Comparison of ENCODE assay signal across 1 cellular context in the genomic region with DNA sequence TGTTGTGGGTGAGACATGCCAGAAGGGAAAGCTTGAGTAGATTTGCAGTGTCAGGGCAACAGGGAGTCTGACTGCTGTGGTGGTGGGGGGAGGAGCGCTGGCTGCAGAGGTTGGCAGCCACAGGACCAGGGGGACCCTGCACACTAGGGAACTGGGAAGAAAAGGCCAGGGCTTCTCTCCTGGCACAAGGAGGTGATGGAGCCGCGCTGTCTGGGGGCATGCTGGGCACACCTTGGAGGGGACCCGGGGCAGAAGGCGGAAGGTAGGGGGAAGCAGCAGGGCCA.
TF ChIP-seq lines count a peak whose summit lies in the region.

No MANE protein-coding gene starts in this region.

TF ChIP-seq in WTC11, 78 proteins besides CTCF, POLR2A, EP300 and RAD21 (continued from another document):
- TF ChIP-seq, protein P1, sequence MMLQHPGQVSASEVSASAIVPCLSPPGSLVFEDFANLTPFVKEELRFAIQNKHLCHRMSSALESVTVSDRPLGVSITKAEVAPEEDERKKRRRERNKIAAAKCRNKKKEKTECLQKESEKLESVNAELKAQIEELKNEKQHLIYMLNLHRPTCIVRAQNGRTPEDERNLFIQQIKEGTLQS (CRISPR knock-in tag; conservative IDR thresholded peaks at IDR 0.05) = no peak
- no peak for TF ChIP-seq ZNF396 (CRISPR knock-in tag; IDR thresholded peaks at IDR 0.05; ENCODE audit: borderline replicate concordance)
- no peak for TF ChIP-seq ETV6 (CRISPR knock-in tag; IDR thresholded peaks at IDR 0.05)
- TF ChIP-seq JAZF1 (CRISPR knock-in tag; IDR thresholded peaks at IDR 0.05) = no peak
- TF ChIP-seq, protein P2, sequence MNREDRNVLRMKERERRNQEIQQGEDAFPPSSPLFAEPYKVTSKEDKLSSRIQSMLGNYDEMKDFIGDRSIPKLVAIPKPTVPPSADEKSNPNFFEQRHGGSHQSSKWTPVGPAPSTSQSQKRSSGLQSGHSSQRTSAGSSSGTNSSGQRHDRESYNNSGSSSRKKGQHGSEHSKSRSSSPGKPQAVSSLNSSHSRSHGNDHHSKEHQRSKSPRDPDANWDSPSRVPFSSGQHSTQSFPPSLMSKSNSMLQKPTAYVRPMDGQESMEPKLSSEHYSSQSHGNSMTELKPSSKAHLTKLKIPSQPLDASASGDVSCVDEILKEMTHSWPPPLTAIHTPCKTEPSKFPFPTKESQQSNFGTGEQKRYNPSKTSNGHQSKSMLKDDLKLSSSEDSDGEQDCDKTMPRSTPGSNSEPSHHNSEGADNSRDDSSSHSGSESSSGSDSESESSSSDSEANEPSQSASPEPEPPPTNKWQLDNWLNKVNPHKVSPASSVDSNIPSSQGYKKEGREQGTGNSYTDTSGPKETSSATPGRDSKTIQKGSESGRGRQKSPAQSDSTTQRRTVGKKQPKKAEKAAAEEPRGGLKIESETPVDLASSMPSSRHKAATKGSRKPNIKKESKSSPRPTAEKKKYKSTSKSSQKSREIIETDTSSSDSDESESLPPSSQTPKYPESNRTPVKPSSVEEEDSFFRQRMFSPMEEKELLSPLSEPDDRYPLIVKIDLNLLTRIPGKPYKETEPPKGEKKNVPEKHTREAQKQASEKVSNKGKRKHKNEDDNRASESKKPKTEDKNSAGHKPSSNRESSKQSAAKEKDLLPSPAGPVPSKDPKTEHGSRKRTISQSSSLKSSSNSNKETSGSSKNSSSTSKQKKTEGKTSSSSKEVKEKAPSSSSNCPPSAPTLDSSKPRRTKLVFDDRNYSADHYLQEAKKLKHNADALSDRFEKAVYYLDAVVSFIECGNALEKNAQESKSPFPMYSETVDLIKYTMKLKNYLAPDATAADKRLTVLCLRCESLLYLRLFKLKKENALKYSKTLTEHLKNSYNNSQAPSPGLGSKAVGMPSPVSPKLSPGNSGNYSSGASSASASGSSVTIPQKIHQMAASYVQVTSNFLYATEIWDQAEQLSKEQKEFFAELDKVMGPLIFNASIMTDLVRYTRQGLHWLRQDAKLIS (CRISPR knock-in tag; IDR thresholded peaks at IDR 0.05; ENCODE audit: borderline replicate concordance) = no peak
- no peak for TF ChIP-seq ZNF671 (CRISPR knock-in tag; IDR thresholded peaks at IDR 0.05)
- TF ChIP-seq ZNF263 (CRISPR knock-in tag; IDR thresholded peaks at IDR 0.05; ENCODE audit: low read depth) = no peak
- TF ChIP-seq ZNF532 (CRISPR knock-in tag; IDR thresholded peaks at IDR 0.05; ENCODE audit: borderline replicate concordance) = no peak
- TF ChIP-seq, protein P3, sequence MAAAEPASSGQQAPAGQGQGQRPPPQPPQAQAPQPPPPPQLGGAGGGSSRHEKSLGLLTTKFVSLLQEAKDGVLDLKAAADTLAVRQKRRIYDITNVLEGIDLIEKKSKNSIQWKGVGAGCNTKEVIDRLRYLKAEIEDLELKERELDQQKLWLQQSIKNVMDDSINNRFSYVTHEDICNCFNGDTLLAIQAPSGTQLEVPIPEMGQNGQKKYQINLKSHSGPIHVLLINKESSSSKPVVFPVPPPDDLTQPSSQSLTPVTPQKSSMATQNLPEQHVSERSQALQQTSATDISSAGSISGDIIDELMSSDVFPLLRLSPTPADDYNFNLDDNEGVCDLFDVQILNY (CRISPR knock-in tag; IDR thresholded peaks at IDR 0.05) = no peak
- TF ChIP-seq NFYB (CRISPR knock-in tag; conservative IDR thresholded peaks at IDR 0.05; ENCODE audit: low read depth) = no peak
- no peak for TF ChIP-seq TCF7 (CRISPR knock-in tag; IDR thresholded peaks at IDR 0.05; ENCODE audit: low read depth)
- TF ChIP-seq ATF1 (CRISPR knock-in tag; IDR thresholded peaks at IDR 0.05) = no peak
- TF ChIP-seq, protein P4, sequence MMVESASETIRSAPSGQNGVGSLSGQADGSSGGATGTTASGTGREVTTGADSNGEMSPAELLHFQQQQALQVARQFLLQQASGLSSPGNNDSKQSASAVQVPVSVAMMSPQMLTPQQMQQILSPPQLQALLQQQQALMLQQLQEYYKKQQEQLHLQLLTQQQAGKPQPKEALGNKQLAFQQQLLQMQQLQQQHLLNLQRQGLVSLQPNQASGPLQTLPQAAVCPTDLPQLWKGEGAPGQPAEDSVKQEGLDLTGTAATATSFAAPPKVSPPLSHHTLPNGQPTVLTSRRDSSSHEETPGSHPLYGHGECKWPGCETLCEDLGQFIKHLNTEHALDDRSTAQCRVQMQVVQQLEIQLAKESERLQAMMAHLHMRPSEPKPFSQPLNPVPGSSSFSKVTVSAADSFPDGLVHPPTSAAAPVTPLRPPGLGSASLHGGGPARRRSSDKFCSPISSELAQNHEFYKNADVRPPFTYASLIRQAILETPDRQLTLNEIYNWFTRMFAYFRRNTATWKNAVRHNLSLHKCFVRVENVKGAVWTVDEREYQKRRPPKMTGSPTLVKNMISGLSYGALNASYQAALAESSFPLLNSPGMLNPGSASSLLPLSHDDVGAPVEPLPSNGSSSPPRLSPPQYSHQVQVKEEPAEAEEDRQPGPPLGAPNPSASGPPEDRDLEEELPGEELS (CRISPR knock-in tag; IDR thresholded peaks at IDR 0.05) = no peak
- TF ChIP-seq ZNF121 (CRISPR knock-in tag; IDR thresholded peaks at IDR 0.05) = no peak
- no peak for TF ChIP-seq E2F4 (CRISPR knock-in tag; IDR thresholded peaks at IDR 0.05; ENCODE audit: borderline replicate concordance, low read depth)
TF ChIP-seq in WTC11: peak in this region for 0.
